31 cellular contexts compared by ENCODE assay signal in genomic region chr7:144710791-144711190, GRCh38.
A peak's percentile ranks its signal among the peaks of the same experiment; 100 is the strongest.
DNase-seq lines count a peak whose midpoint lies in the region; ATAC-seq, FAIRE-seq and TF ChIP-seq lines count a peak whose summit lies in the region.
"Had no signal": no experiment of that assay in that cellular context is flagged by ENCODE, and none has a peak within 500 bp of the region (broad histone marks: within the 10 kb centered on the region; RNA-seq: fewer than 3 reads in every experiment).

No MANE protein-coding gene starts in this region.

- no peak for TF ChIP-seq EP300 in K562 (IDR thresholded peaks at IDR 0.05; ENCODE audit: low read length)

- no peaks in the 10 kb centered on the region for H3K9me1 ChIP-seq in K562 (ENCODE audit: control insufficient read depth, insufficient read depth, low read length)

- peaks cover 27% of the 10 kb centered on the region for H3K4me1 ChIP-seq in HAP-1
- no peaks in the 10 kb centered on the region for H3K4me1 ChIP-seq in K562 (replicated peaks in 1 of 2; ENCODE audit: control insufficient read depth in 2 of 2, insufficient read depth in 2 of 2, low read length in 2 of 2)
- H3K4me1 ChIP-seq: A549, BE2C, Caco-2 had no signal

- H3K9me3 ChIP-seq in HAP-1 (no peaks in the 10 kb centered on the region), K562 (replicated peaks; ENCODE audit: control insufficient read depth, insufficient read depth, low read depth, low read length) (no peaks in the 10 kb centered on the region)
- H3K9me3 ChIP-seq: A549; BE2C; BLaER1; BLaER1 treated with 17β-estradiol and CSF1 and Interleukin-3, amounts not matched to agents 10 nM and 100 nM; Caco-2 had no signal

- H3K36me3 ChIP-seq in HAP-1 (replicated peaks) (no peaks in the 10 kb centered on the region), K562 (ENCODE audit: control insufficient read depth, insufficient read depth, low read length) (no peaks in the 10 kb centered on the region)
- H3K36me3 ChIP-seq: BE2C; BLaER1; BLaER1 treated with 17β-estradiol and CSF1 and Interleukin-3, amounts not matched to agents 10 nM and 100 nM had no signal

- ATAC-seq in K562 (no peak), HG03432 (IDR thresholded peaks at IDR 0.05; ENCODE audit: unreplicated experiment) (no peak)
- ATAC-seq: A549; CD8-positive, alpha-beta T cell had no signal

- H3K9ac ChIP-seq in K562 (ENCODE audit: insufficient read depth in 1 of 2, low read depth in 2 of 2, low read length in 2 of 2) = no peak overlapping the region
- H3K9ac ChIP-seq: BLaER1; BLaER1 treated with 17β-estradiol and CSF1 and Interleukin-3, amounts not matched to agents 10 nM and 100 nM had no signal

- no TSS peak for BruUV-seq in K562 (replicated peaks; lab: Mats Ljungman, UMichigan)

- DNase-seq in D721Med (ENCODE audit: insufficient read length, low spot score) (no peak), HAP-1 (ENCODE audit: low spot score in 2 of 2) (peak; percentile 33 to 98), K562 (ENCODE audit: extremely low read depth in 1 of 4, low spot score in 3 of 4) (no peak), pons (ENCODE audit: low spot score) (no peak)
- DNase-seq in activated naive CD4-positive, alpha-beta T cell treated with Interleukin-2 at 50 U/mL for 16 hours = no peak
- DNase-seq: 8988T; ACHN; AML-193; BE2C; C1 segment of cervical spinal cord; Caco-2; Calu3; CD4-positive, alpha-beta memory T cell; CD4-positive, alpha-beta T cell; CD4-positive, CD25-positive, alpha-beta regulatory T cell; CD8-positive, alpha-beta memory T cell; CD8-positive, alpha-beta T cell; COR-L47; DMS 273 treated with DMSO at 0.1 percent for 48 hours; DMS153; DMS53; DMS79; DMS79 treated with DMSO at 0.1 percent for 48 hours; DND-41; EL had no signal

- TF ChIP-seq CTCF in D721Med (IDR thresholded peaks at IDR 0.05; ENCODE audit: insufficient read depth, missing control alignments) (no peak), K562 (IDR thresholded peaks at IDR 0.05 in 2 of 3, conservative IDR thresholded peaks at IDR 0.05 in 1 of 3; ENCODE audit: insufficient read depth in 2 of 3, low read depth in 1 of 3, low read length in 3 of 3) (no peak)

- H3K4me2 ChIP-seq in K562 (ENCODE audit: insufficient read depth, low read length) = no peak overlapping the region
- H3K4me2 ChIP-seq: A549; BLaER1; BLaER1 treated with 17β-estradiol and CSF1 and Interleukin-3, amounts not matched to agents 10 nM and 100 nM had no signal

- in situ Hi-C loops in HAP-1 (cut with MboI; ENCODE audit: low sequenced_read_pairs) = no loop called here
- in situ Hi-C loops in K562 (cut with MboI) = no loop called here

- no peaks in the 10 kb centered on the region for H3K79me2 ChIP-seq in K562 (ENCODE audit: control insufficient read depth, insufficient read depth, low read length)

- no peak for TF ChIP-seq POLR2A in K562 (conservative IDR thresholded peaks at IDR 0.05)

- CTCF ChIA-PET in K562 (lab: Yijun Ruan, JAX; ENCODE audit: low intra/inter-chr PET ratio) = no interaction called here

- H3K27ac ChIP-seq in K562 (ENCODE audit: extremely low read depth, low read depth, low read length) = no peak overlapping the region
- H3K27ac ChIP-seq: 22Rv1; A549; BLaER1; BLaER1 treated with 17β-estradiol and CSF1 and Interleukin-3, amounts not matched to agents 10 nM and 100 nM; C4-2B had no signal

- H3K27me3 ChIP-seq in HAP-1 (ENCODE audit: low read depth) = no peaks in the 10 kb centered on the region
- no peaks in the 10 kb centered on the region for H3K27me3 ChIP-seq in K562 (ENCODE audit: control insufficient read depth in 2 of 2, insufficient read depth in 2 of 2, low read length in 2 of 2)
- H3K27me3 ChIP-seq: BE2C; BLaER1; BLaER1 treated with 17β-estradiol and CSF1 and Interleukin-3, amounts not matched to agents 10 nM and 100 nM had no signal

- H2AFZ ChIP-seq in K562 (ENCODE audit: low read depth, low read length) = no peak overlapping the region

- intact Hi-C loops in K562 (cut with micrococcal nuclease) = no loop called here

- H4K20me1 ChIP-seq in K562 (replicated peaks; ENCODE audit: control insufficient read depth, insufficient read depth, low read length) = no peaks in the 10 kb centered on the region
- H4K20me1 ChIP-seq: BLaER1; BLaER1 treated with 17β-estradiol and CSF1 and Interleukin-3, amounts not matched to agents 10 nM and 100 nM had no signal

- 1% methylated on average over 4 of the region's 4 CpGs for WGBS in K562 (ENCODE audit: insufficient coverage, low coverage, missing lambda C conversion rate)

- POLR2A ChIA-PET in K562 (lab: Yijun Ruan, JAX) = no interaction called here

- TF ChIP-seq RAD21 in K562 (CRISPR knock-in tag; conservative IDR thresholded peaks at IDR 0.05 in 1 of 2, IDR thresholded peaks at IDR 0.05 in 1 of 2) = no peak

- FAIRE-seq in D721Med (lab: Jason Lieb, UNC) (peak; percentile 16), K562 (lab: Jason Lieb, UNC) (peak; percentile 19)
- FAIRE-seq: A549 had no signal

- H3K4me3 ChIP-seq in HAP-1 (no peak overlapping the region), K562 (no peak overlapping the region)
- H3K4me3 ChIP-seq: A549; BLaER1; BLaER1 treated with 17β-estradiol and CSF1 and Interleukin-3, amounts not matched to agents 10 nM and 100 nM had no signal

TF ChIP-seq in K562, 482 proteins besides CTCF, POLR2A, EP300 and RAD21:
- TF ChIP-seq GATAD2B (IDR thresholded peaks at IDR 0.05; ENCODE audit: borderline replicate concordance) (no peak), RFX1 (IDR thresholded peaks at IDR 0.05) (no peak), FOS (IDR thresholded peaks at IDR 0.05; ENCODE audit: extremely low read depth, insufficient read length) (no peak), ZEB2 (IDR thresholded peaks at IDR 0.05) (no peak), ZNF436 (CRISPR knock-in tag; IDR thresholded peaks at IDR 0.05) (no peak)

Comparison
In these comparisons a context has a peak if more than half of its experiments do, and no peak if none do; other contexts are left out.
1. DNase-seq: peak in HAP-1 (2 of 2); none in D721Med (single experiment), K562 (0 of 4), pons (single experiment) and activated naive CD4-positive, alpha-beta T cell treated with Interleukin-2 at 50 U/mL for 16 hours (single experiment).